In genomic region chr11:14054708-14055107, GRCh38 we compare ENCODE assay signal across 17 cellular contexts.
DNase-seq lines count a peak whose midpoint lies in the region; ATAC-seq, FAIRE-seq and TF ChIP-seq lines count a peak whose summit lies in the region.
"Had no signal": no experiment of that assay in that cellular context is flagged by ENCODE, and none has a peak within 500 bp of the region (broad histone marks: within the 10 kb centered on the region; RNA-seq: fewer than 3 reads in every experiment).

No MANE protein-coding gene starts in this region.

- FAIRE-seq in keratinocyte (lab: Jason Lieb, UNC), result peak; percentile 73
- no peak for FAIRE-seq in HepG2 (lab: Jason Lieb, UNC)

- H3K27ac ChIP-seq in keratinocyte (ENCODE audit: control insufficient read depth, insufficient read depth, low read length) (no peak overlapping the region), HepG2 (ENCODE audit: extremely low read length, insufficient read depth, low read length) (no peak overlapping the region)
- H3K27ac ChIP-seq: Peyer's patch had no signal

- no peaks in the 10 kb centered on the region for H3K9me1 ChIP-seq in keratinocyte (ENCODE audit: control insufficient read depth, extremely low read depth, insufficient read depth, low read length)

- H3K4me3 ChIP-seq in adipocyte (ENCODE audit: low read length), result no peak overlapping the region
- H3K4me3 ChIP-seq in keratinocyte (ENCODE audit: control insufficient read depth in 2 of 3, extremely low read depth in 1 of 3, insufficient read depth in 2 of 3, low read depth in 1 of 3, low read length in 3 of 3), result no peak overlapping the region
- no peak overlapping the region for H3K4me3 ChIP-seq in HepG2 (replicated peaks in 1 of 3; ENCODE audit: insufficient read depth in 1 of 3, low read depth in 2 of 3, low read length in 3 of 3)
- H3K4me3 ChIP-seq: HAP-1, Peyer's patch had no signal

- peaks cover 5% of the 10 kb centered on the region for H3K36me3 ChIP-seq in adipocyte (ENCODE audit: control insufficient read depth, insufficient read depth, low read length, severe bottlenecking)
- H3K36me3 ChIP-seq in keratinocyte (ENCODE audit: control insufficient read depth in 2 of 2, extremely low read depth in 1 of 2, insufficient read depth in 2 of 2, low read length in 2 of 2), result no peaks in the 10 kb centered on the region
- no peaks in the 10 kb centered on the region for H3K36me3 ChIP-seq in HepG2 (replicated peaks in 1 of 2; ENCODE audit: control insufficient read depth in 1 of 2, insufficient read depth in 2 of 2, low read length in 2 of 2)
- H3K36me3 ChIP-seq: HAP-1, Peyer's patch had no signal

- TF ChIP-seq POLR2A in HepG2 (IDR thresholded peaks at IDR 0.05; ENCODE audit: insufficient read depth in 1 of 2, low read depth in 2 of 2, low read length in 2 of 2), result no peak

- H3K27me3 ChIP-seq in adipocyte (replicated peaks; ENCODE audit: control insufficient read depth, insufficient read depth, low read length) (no peaks in the 10 kb centered on the region), keratinocyte (ENCODE audit: control insufficient read depth, extremely low read depth, insufficient read depth, low read length) (no peaks in the 10 kb centered on the region), HepG2 (ENCODE audit: control insufficient read depth in 1 of 2, insufficient read depth in 2 of 2, low read length in 2 of 2) (0 out of 5 replicates have a peak, but pooled peaks cover 0 to 3% of the 10 kb centered on the region in 2 experiments)
- H3K27me3 ChIP-seq: Peyer's patch had no signal

- H3K4me1 Mint-ChIP-seq in stimulated activated effector memory CD8-positive, alpha-beta T cell treated with anti-CD3 and anti-CD28 coated beads, Interleukin-12 subunit alpha, Interleukin-12 subunit beta, amount 100 ng/mL, for 72 hours, result peaks cover 6% of the 10 kb centered on the region
- H3K4me1 Mint-ChIP-seq: activated T-helper 17 cell treated with anti-CD3 and anti-CD28 coated beads, Interleukin-2, amount 50 U/mL, for 72 hours; naive B cell had no signal

- intact Hi-C loops in HepG2 (cut with micrococcal nuclease; ENCODE audit: unreplicated experiment), result no loop called here

- no peak overlapping the region for H3K27ac Mint-ChIP-seq in stimulated activated effector memory CD8-positive, alpha-beta T cell treated with anti-CD3 and anti-CD28 coated beads, Interleukin-12 subunit alpha, Interleukin-12 subunit beta, amount 100 ng/mL, for 72 hours
- H3K27ac Mint-ChIP-seq: activated T-helper 17 cell treated with anti-CD3 and anti-CD28 coated beads, Interleukin-2, amount 50 U/mL, for 72 hours; naive B cell had no signal

- POLR2A ChIA-PET in HepG2 (lab: Yijun Ruan, JAX), result no interaction called here

- no peak for TF ChIP-seq EP300 in HepG2 (IDR thresholded peaks at IDR 0.05; ENCODE audit: low read depth in 2 of 2, low read length in 2 of 2)
- no peak for TF ChIP-seq EP300 in HepG2 (CRISPR knock-in tag; IDR thresholded peaks at IDR 0.05; ENCODE audit: borderline replicate concordance)

- no peaks in the 10 kb centered on the region for H4K20me1 ChIP-seq in keratinocyte (ENCODE audit: control insufficient read depth, extremely low read depth, insufficient read depth, low read length)
- H4K20me1 ChIP-seq in HepG2 (ENCODE audit: insufficient read depth, low read length), result no peaks in the 10 kb centered on the region

- peaks cover 19% of the 10 kb centered on the region for H3K4me1 ChIP-seq in adipocyte (ENCODE audit: control insufficient read depth, insufficient read depth, low read length)
- H3K4me1 ChIP-seq in keratinocyte (ENCODE audit: control insufficient read depth, extremely low read depth, insufficient read depth, low read length), result peaks cover 3% of the 10 kb centered on the region
- no peaks in the 10 kb centered on the region for H3K4me1 ChIP-seq in HepG2 (ENCODE audit: insufficient read depth, low read length)
- H3K4me1 ChIP-seq: HAP-1 had no signal

- no peaks in the 10 kb centered on the region for H3K9me3 ChIP-seq in adipocyte (ENCODE audit: control insufficient read depth, low read length)
- H3K9me3 ChIP-seq in keratinocyte (ENCODE audit: control insufficient read depth, low read depth, low read length), result no peaks in the 10 kb centered on the region
- H3K9me3 ChIP-seq in HepG2 (ENCODE audit: low read length), result no peaks in the 10 kb centered on the region
- H3K9me3 ChIP-seq: HAP-1, Peyer's patch had no signal

- H3K79me2 ChIP-seq in keratinocyte (ENCODE audit: control insufficient read depth, insufficient read depth, low read length), result no peaks in the 10 kb centered on the region
- no peaks in the 10 kb centered on the region for H3K79me2 ChIP-seq in HepG2 (ENCODE audit: insufficient read depth, low read length)

- dilution Hi-C loops in keratinocyte (cut with MboI; ENCODE audit: extremely low pct_ligation_motif_present, low sequenced_read_pairs), result no loop called here

- no peak overlapping the region for H3K4me3 Mint-ChIP-seq in stimulated activated effector memory CD8-positive, alpha-beta T cell treated with anti-CD3 and anti-CD28 coated beads, Interleukin-12 subunit alpha, Interleukin-12 subunit beta, amount 100 ng/mL, for 72 hours
- H3K4me3 Mint-ChIP-seq: activated T-helper 17 cell treated with anti-CD3 and anti-CD28 coated beads, Interleukin-2, amount 50 U/mL, for 72 hours; naive B cell had no signal

- TF ChIP-seq RAD21 in HepG2 (CRISPR knock-in tag; IDR thresholded peaks at IDR 0.05), result no peak

- H3K36me3 Mint-ChIP-seq in stimulated activated effector memory CD8-positive, alpha-beta T cell treated with anti-CD3 and anti-CD28 coated beads, Interleukin-12 subunit alpha, Interleukin-12 subunit beta, amount 100 ng/mL, for 72 hours, result no peaks in the 10 kb centered on the region
- H3K36me3 Mint-ChIP-seq: naive B cell had no signal

- 46% methylated on average over 7 of the region's 9 CpGs for WGBS in HepG2 (ENCODE audit: low lambda C conversion rate)

- in situ Hi-C loops in HepG2 (cut with HindIII; ENCODE audit: extremely low pct_ligation_motif_present, low pct_unique_long_range_greater_than_20kb), result no loop called here

- DNase-seq in GM04503 (ENCODE audit: low read depth), result peak; percentile 44
- DNase-seq in adipocyte (ENCODE audit: low read depth), result peak; percentile 60
- no peak for DNase-seq in keratinocyte (ENCODE audit: low read depth, low spot score)
- no peak for DNase-seq in stimulated activated effector memory CD8-positive, alpha-beta T cell treated with anti-CD3 and anti-CD28 coated beads, Interleukin-12 subunit alpha, Interleukin-12 subunit beta, amount 100 ng/mL, for 72 hours (ENCODE audit: low spot score in 2 of 2)
- DNase-seq in HepG2 (ENCODE audit: low spot score), result no peak
- DNase-seq in foreskin melanocyte, result no peak
- DNase-seq: activated CD4-positive, alpha-beta T cell treated with anti-CD3 and anti-CD28 coated beads, Interleukin-2, amount 50 U/mL, for 1 hour; GF-D8; kidney glomerular epithelial cell; naive B cell; NCI-H187 treated with DMSO at 0.1 percent for 48 hours; Peyer's patch; stimulated activated naive CD4-positive, alpha-beta T cell treated with Interleukin-2 at 50 U/mL for 16 hours had no signal

- BruUV-seq in HepG2 (replicated peaks; lab: Mats Ljungman, UMichigan), result no TSS peak

- CTCF ChIA-PET in HepG2 (lab: Yijun Ruan, JAX; ENCODE audit: low intra/inter-chr PET ratio, low total read pairs), result no interaction called here

- H2AFZ ChIP-seq in keratinocyte (ENCODE audit: control insufficient read depth, low read length), result peak overlapping the region; percentile 8
- no peak overlapping the region for H2AFZ ChIP-seq in HepG2 (ENCODE audit: low read length)

- no peak for TF ChIP-seq CTCF in keratinocyte (optimal IDR thresholded peaks at IDR 0.05 in 1 of 3, IDR thresholded peaks at IDR 0.05 in 1 of 3, conservative IDR thresholded peaks at IDR 0.05 in 1 of 3; ENCODE audit: extremely low read depth in 1 of 3, insufficient read depth in 2 of 3, low read length in 3 of 3)
- TF ChIP-seq CTCF in HepG2 (CRISPR knock-in tag; IDR thresholded peaks at IDR 0.05), result no peak

- ATAC-seq in stimulated activated effector memory CD8-positive, alpha-beta T cell treated with anti-CD3 and anti-CD28 coated beads, Interleukin-12 subunit alpha, Interleukin-12 subunit beta, amount 100 ng/mL, for 72 hours, result peak; percentile 52
- no peak for ATAC-seq in HG02938 (IDR thresholded peaks at IDR 0.05; ENCODE audit: unreplicated experiment)
- no peak for ATAC-seq in GM21447 (IDR thresholded peaks at IDR 0.05; ENCODE audit: unreplicated experiment)
- ATAC-seq in HepG2, result no peak
- ATAC-seq: activated T-helper 17 cell treated with anti-CD3 and anti-CD28 coated beads, Interleukin-2, amount 50 U/mL, for 72 hours had no signal

- no peak overlapping the region for H3K4me2 ChIP-seq in keratinocyte (ENCODE audit: control insufficient read depth, extremely low read depth, insufficient read depth, low read depth, low read length)
- no peak overlapping the region for H3K4me2 ChIP-seq in HepG2 (ENCODE audit: low read depth, low read length)

- peak overlapping the region; percentile 47 for H3K9ac ChIP-seq in adipocyte (ENCODE audit: low read length)
- H3K9ac ChIP-seq in keratinocyte (ENCODE audit: control insufficient read depth, extremely low read depth, insufficient read depth, low read length), result no peak overlapping the region
- no peak overlapping the region for H3K9ac ChIP-seq in HepG2 (ENCODE audit: insufficient read depth, low read depth, low read length)

- no peaks in the 10 kb centered on the region for H3K9me3 Mint-ChIP-seq in stimulated activated effector memory CD8-positive, alpha-beta T cell treated with anti-CD3 and anti-CD28 coated beads, Interleukin-12 subunit alpha, Interleukin-12 subunit beta, amount 100 ng/mL, for 72 hours
- H3K9me3 Mint-ChIP-seq: activated T-helper 17 cell treated with anti-CD3 and anti-CD28 coated beads, Interleukin-2, amount 50 U/mL, for 72 hours had no signal

TF ChIP-seq in HepG2, 621 proteins besides CTCF, POLR2A, EP300 and RAD21:
- TF ChIP-seq ZNF3 (CRISPR knock-in tag; IDR thresholded peaks at IDR 0.05) (no peak), MAFK (conservative IDR thresholded peaks at IDR 0.05 in 1 of 2, IDR thresholded peaks at IDR 0.05 in 1 of 2; ENCODE audit: low read length in 2 of 2) (peak in 1 of 2 experiments; percentile 31; a peak in 1 of 4 replicates), ZNF451 (CRISPR knock-in tag; IDR thresholded peaks at IDR 0.05) (no peak), TAF15 (IDR thresholded peaks at IDR 0.05; ENCODE audit: low read depth, low read length, poor library complexity, severe bottlenecking) (no peak), NR2C2 (CRISPR knock-in tag; IDR thresholded peaks at IDR 0.05; ENCODE audit: borderline replicate concordance) (no peak)

Comparison
In these comparisons a context has a peak if more than half of its experiments do, and no peak if none do; other contexts are left out.
1. DNase-seq: peak in GM04503 (single experiment) and adipocyte (single experiment); none in keratinocyte (single experiment), stimulated activated effector memory CD8-positive, alpha-beta T cell treated with anti-CD3 and anti-CD28 coated beads, Interleukin-12 subunit alpha, Interleukin-12 subunit beta, amount 100 ng/mL, for 72 hours (0 of 2), HepG2 (single experiment) and foreskin melanocyte (single experiment).